ENCODE assay signal across 8 cellular contexts in the genomic region with DNA sequence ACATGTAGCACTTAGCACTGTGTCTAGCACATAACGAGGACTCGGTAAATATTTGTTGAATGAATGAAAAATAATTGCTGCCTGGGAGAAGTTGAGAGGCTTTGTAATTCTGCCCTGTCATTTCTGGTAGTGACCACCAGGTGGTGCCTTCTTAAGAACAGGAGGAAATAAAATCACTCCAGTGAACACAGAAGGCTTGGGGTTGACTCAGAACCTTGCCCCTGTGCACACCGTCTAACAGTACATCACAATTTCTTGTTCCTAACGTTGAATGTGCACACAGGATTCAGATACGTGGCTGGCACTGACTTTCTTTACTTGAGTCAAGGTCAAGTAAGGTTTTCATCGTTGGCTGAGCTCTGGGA.
A peak's percentile ranks its signal among the peaks of the same experiment; 100 is the strongest.
DNase-seq lines count a peak whose midpoint lies in the region; ATAC-seq and TF ChIP-seq lines count a peak whose summit lies in the region.

No MANE protein-coding gene starts in this region.

- H3K27ac Mint-ChIP-seq in CD4-positive, alpha-beta memory T cell: no peak overlapping the region
- no peak overlapping the region for H3K27ac Mint-ChIP-seq in HFFc6

- no peaks in the 10 kb centered on the region for H3K4me1 ChIP-seq in CD4-positive, alpha-beta memory T cell (ENCODE audit: insufficient read depth, low read length)
- no peaks in the 10 kb centered on the region for H3K4me1 ChIP-seq in SJCRH30
- H3K4me1 ChIP-seq in right lobe of liver: no peaks in the 10 kb centered on the region
- H3K4me1 ChIP-seq in thoracic aorta (ENCODE audit: control insufficient read depth in 1 of 2, low read depth in 2 of 2): no peaks in the 10 kb centered on the region

- TF ChIP-seq POLR2A in right lobe of liver (IDR thresholded peaks at IDR 0.05): no peak

- peak; percentile 55 to 72 (median 59) for ATAC-seq in right lobe of liver
- no peak for ATAC-seq in thoracic aorta (ENCODE audit: insufficient number of reproducible peaks, low FRiP score, low read depth)
- ATAC-seq in HG03175 (IDR thresholded peaks at IDR 0.05; ENCODE audit: unreplicated experiment): no peak

- POLR2A ChIA-PET in CD4-positive, alpha-beta memory T cell (lab: Charles Lee; ENCODE audit: partially characterized antibody): no interaction called here

- H3K9me3 Mint-ChIP-seq in CD4-positive, alpha-beta memory T cell: peaks cover 0 to 3% (median 0%) of the 10 kb centered on the region in 8 donors
- peaks cover 48% of the 10 kb centered on the region for H3K9me3 Mint-ChIP-seq in HFFc6

- H3K4me3 Mint-ChIP-seq in CD4-positive, alpha-beta memory T cell: no peak overlapping the region
- H3K4me3 Mint-ChIP-seq in HFFc6: no peak overlapping the region

- no peaks in the 10 kb centered on the region for H3K36me3 Mint-ChIP-seq in CD4-positive, alpha-beta memory T cell
- no peaks in the 10 kb centered on the region for H3K36me3 Mint-ChIP-seq in HFFc6 (ENCODE audit: low read depth)

- H3K36me3 ChIP-seq in CD4-positive, alpha-beta memory T cell (ENCODE audit: insufficient read depth, low read length): no peaks in the 10 kb centered on the region
- H3K36me3 ChIP-seq in SJCRH30 (no peaks in the 10 kb centered on the region), right lobe of liver (no peaks in the 10 kb centered on the region), thoracic aorta (no peaks in the 10 kb centered on the region)

- H3K27me3 Mint-ChIP-seq in CD4-positive, alpha-beta memory T cell: peaks cover 22 to 27% of the 10 kb centered on the region in 2 donors
- H3K27me3 Mint-ChIP-seq in HFFc6 (ENCODE audit: insufficient read depth): no peaks in the 10 kb centered on the region

- WGBS in right lobe of liver (ENCODE audit: insufficient coverage, low coverage, low lambda C conversion rate, missing lambda C conversion rate): 20% methylated on average over 6 of the region's 6 CpGs

- H3K9me3 ChIP-seq in CD4-positive, alpha-beta memory T cell (ENCODE audit: control insufficient read depth in 1 of 2, low read length in 2 of 2): no peaks in the 10 kb centered on the region
- H3K9me3 ChIP-seq in SJCRH30 (replicated peaks) (no peaks in the 10 kb centered on the region), right lobe of liver (no peaks in the 10 kb centered on the region), thoracic aorta (no peaks in the 10 kb centered on the region)

- intact Hi-C loops in CD4-positive, alpha-beta memory T cell (cut with micrococcal nuclease): no loop called here
- intact Hi-C loops in right lobe of liver (cut with DNase I): no loop called here

- no peaks in the 10 kb centered on the region for H3K27me3 ChIP-seq in CD4-positive, alpha-beta memory T cell (ENCODE audit: insufficient read depth, low read length)
- H3K27me3 ChIP-seq in SJCRH30 (no peaks in the 10 kb centered on the region), right lobe of liver (no peaks in the 10 kb centered on the region), thoracic aorta (replicated peaks; ENCODE audit: insufficient read depth) (no peaks in the 10 kb centered on the region)

- in situ Hi-C loops in astrocyte of the cerebellum (cut with HindIII; ENCODE audit: low sequenced_read_pairs): no loop called here

- peak; percentile 60 for TF ChIP-seq CTCF in HFFc6 (IDR thresholded peaks at IDR 0.05)
- TF ChIP-seq CTCF in astrocyte of the cerebellum (IDR thresholded peaks at IDR 0.05; ENCODE audit: low read depth, low read length, missing control alignments): peak; percentile 16
- TF ChIP-seq CTCF in right lobe of liver (IDR thresholded peaks at IDR 0.05): peak; percentile 35 to 68 (median 59)
- peak; percentile 61 for TF ChIP-seq CTCF in thoracic aorta (IDR thresholded peaks at IDR 0.05)

- H3K27ac ChIP-seq in CD4-positive, alpha-beta memory T cell (ENCODE audit: low read depth, low read length): no peak overlapping the region
- H3K27ac ChIP-seq in SJCRH30: no peak overlapping the region
- no peak overlapping the region for H3K27ac ChIP-seq in right lobe of liver
- H3K27ac ChIP-seq in thoracic aorta: no peak overlapping the region

- CTCF ChIA-PET in CD4-positive, alpha-beta memory T cell (lab: Charles Lee; ENCODE audit: partially characterized antibody): interaction anchor here (0.6 to 3.8 kb wide), 5 partner anchors 11 to 881 kb away, joined by 3 to 18 read pairs (median 5); no protein-coding TSS in a partner anchor

- DNase-seq in CD4-positive, alpha-beta memory T cell: peak; percentile 9 to 40 (median 20)
- DNase-seq in HFFc6 (no peak), SJCRH30 (peak; percentile 17 to 50), astrocyte of the cerebellum (ENCODE audit: low read depth) (no peak), right lobe of liver (no peak), thoracic aorta (ENCODE audit: low spot score) (no peak), NCI-H1436 treated with DMSO at 0.1 percent for 48 hours (lab: John Stamatoyannopoulos, UW) (no peak)

- no peak overlapping the region for H3K4me3 ChIP-seq in CD4-positive, alpha-beta memory T cell (ENCODE audit: low read length in 2 of 2)
- H3K4me3 ChIP-seq in SJCRH30: no peak overlapping the region
- H3K4me3 ChIP-seq in astrocyte of the cerebellum (ENCODE audit: low read depth, low read length): no peak overlapping the region
- no peak overlapping the region for H3K4me3 ChIP-seq in right lobe of liver
- no peak overlapping the region for H3K4me3 ChIP-seq in thoracic aorta

- H3K4me1 Mint-ChIP-seq in CD4-positive, alpha-beta memory T cell: no peaks in the 10 kb centered on the region
- H3K4me1 Mint-ChIP-seq in HFFc6 (ENCODE audit: low read depth): no peaks in the 10 kb centered on the region

Comparison
In these comparisons a context has a peak if more than half of its experiments do, and no peak if none do; other contexts are left out.
1. DNase-seq: peak in CD4-positive, alpha-beta memory T cell (5 of 5) and SJCRH30 (2 of 2); none in HFFc6 (single experiment), astrocyte of the cerebellum (single experiment), right lobe of liver (0 of 3), thoracic aorta (single experiment) and NCI-H1436 treated with DMSO at 0.1 percent for 48 hours (single experiment).
2. ATAC-seq: peak in right lobe of liver (4 of 4); none in thoracic aorta (single experiment) and HG03175 (single experiment).
3. Peak in every context shown above with its lines, with median percentiles within 50 percentile points of each other: CTCF ChIP-seq.